Comparison of ENCODE assay signal across 25 cellular contexts in the genomic region with DNA sequence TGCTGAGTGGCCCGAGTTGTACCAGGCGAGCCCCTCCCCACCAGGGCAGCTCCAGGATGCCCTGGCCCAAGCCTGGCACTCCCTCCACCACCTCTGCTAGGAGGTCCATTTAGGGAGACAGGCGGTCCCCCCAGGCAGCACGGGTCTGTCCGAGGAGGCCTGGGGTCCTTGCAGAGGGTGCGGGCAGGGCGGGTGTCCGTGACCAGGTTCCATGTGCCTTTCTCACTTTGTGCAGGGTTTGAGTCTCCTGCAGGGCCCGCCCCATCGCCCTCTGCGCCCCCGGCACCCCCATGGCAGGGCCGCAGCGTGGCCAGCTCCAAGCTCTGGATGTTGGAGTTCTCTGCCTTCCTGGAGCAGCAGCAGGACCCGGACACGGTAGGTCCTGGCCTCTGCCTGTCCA.
"Had no signal": no experiment of that assay in that cellular context is flagged by ENCODE, and none has a peak within 500 bp of the region (broad histone marks: within the 10 kb centered on the region; RNA-seq: fewer than 3 reads in every experiment).

No MANE protein-coding gene starts in this region.

- DNase-seq: activated B cell treated with CpG ODN at 0.5 μM for 24 hours; activated CD4-positive, alpha-beta memory T cell treated with anti-CD3 and anti-CD28 coated beads for 36 hours; activated CD4-positive, alpha-beta T cell treated with anti-CD3 and anti-CD28 coated beads, Interleukin-2, amount 10 ng/mL, durations not matched to agents 7 days and 5 days; activated CD8-positive, alpha-beta memory T cell treated with anti-CD3 and anti-CD28 coated beads for 24 hours; activated effector memory CD4-positive, alpha-beta T cell treated with anti-CD3 and anti-CD28 coated beads, Interleukin-2, amount 50 U/mL, for 16 hours; activated naive CD4-positive, alpha-beta T cell treated with Interleukin-2 at 50 U/mL for 16 hours; activated T-cell treated with anti-CD3 and anti-CD28 coated beads, Interleukin-2, amount 50 U/mL, for 4 hours; amygdala; Karpas-422; MM.1S; NCI-H1105; NCI-H1436 treated with DMSO at 0.1 percent for 48 hours; NCI-H187; NCI-H2081; NCI-H510A treated with DMSO at 0.1 percent for 48 hours; SIG-M5; T-helper 17 cell; T-helper 9 cell had no signal

- H3K9me3 ChIP-seq: Peyer's patch had no signal

- H3K4me3 ChIP-seq: K562, Peyer's patch had no signal

- H3K9me3 Mint-ChIP-seq: activated B cell treated with CpG ODN at 0.5 μM for 24 hours; activated CD4-positive, alpha-beta memory T cell treated with anti-CD3 and anti-CD28 coated beads for 36 hours; activated CD4-positive, alpha-beta T cell treated with anti-CD3 and anti-CD28 coated beads, Interleukin-2, amount 10 ng/mL, durations not matched to agents 7 days and 5 days; activated T-cell treated with anti-CD3 and anti-CD28 coated beads, Interleukin-2, amount 50 U/mL, for 4 hours; brain had no signal

- H3K36me3 ChIP-seq: Peyer's patch had no signal

- H3K4me3 Mint-ChIP-seq: activated B cell treated with CpG ODN at 0.5 μM for 24 hours; activated CD4-positive, alpha-beta memory T cell treated with anti-CD3 and anti-CD28 coated beads for 36 hours; activated CD4-positive, alpha-beta T cell treated with anti-CD3 and anti-CD28 coated beads, Interleukin-2, amount 10 ng/mL, durations not matched to agents 7 days and 5 days; activated naive CD8-positive, alpha-beta T cell; activated T-cell treated with anti-CD3 and anti-CD28 coated beads, Interleukin-2, amount 50 U/mL, for 4 hours; brain; T-helper 17 cell had no signal

- H3K27me3 ChIP-seq: Peyer's patch had no signal

- ATAC-seq: activated T-cell treated with anti-CD3 and anti-CD28 coated beads, Interleukin-2, amount 50 U/mL, for 4 hours; K562; T-helper 17 cell had no signal

- H3K4me1 ChIP-seq: Peyer's patch had no signal

- H3K27me3 Mint-ChIP-seq: activated B cell treated with CpG ODN at 0.5 μM for 24 hours; activated CD4-positive, alpha-beta memory T cell treated with anti-CD3 and anti-CD28 coated beads for 36 hours; activated naive CD8-positive, alpha-beta T cell; brain had no signal

- H3K27ac Mint-ChIP-seq: activated B cell treated with CpG ODN at 0.5 μM for 24 hours; activated CD4-positive, alpha-beta memory T cell treated with anti-CD3 and anti-CD28 coated beads for 36 hours; activated CD4-positive, alpha-beta T cell treated with anti-CD3 and anti-CD28 coated beads, Interleukin-2, amount 10 ng/mL, durations not matched to agents 7 days and 5 days; activated naive CD8-positive, alpha-beta T cell; T-helper 17 cell had no signal

- H3K36me3 Mint-ChIP-seq: activated CD4-positive, alpha-beta memory T cell treated with anti-CD3 and anti-CD28 coated beads for 36 hours; activated naive CD8-positive, alpha-beta T cell had no signal

- FAIRE-seq: astrocyte, K562, TTC549 had no signal

- H3K27ac ChIP-seq: RWPE1 had no signal

- H3K4me1 Mint-ChIP-seq: activated B cell treated with CpG ODN at 0.5 μM for 24 hours; activated CD4-positive, alpha-beta T cell treated with anti-CD3 and anti-CD28 coated beads, Interleukin-2, amount 10 ng/mL, durations not matched to agents 7 days and 5 days; brain; T-helper 17 cell had no signal
